10 cellular contexts compared by ENCODE assay signal in the genomic region with DNA sequence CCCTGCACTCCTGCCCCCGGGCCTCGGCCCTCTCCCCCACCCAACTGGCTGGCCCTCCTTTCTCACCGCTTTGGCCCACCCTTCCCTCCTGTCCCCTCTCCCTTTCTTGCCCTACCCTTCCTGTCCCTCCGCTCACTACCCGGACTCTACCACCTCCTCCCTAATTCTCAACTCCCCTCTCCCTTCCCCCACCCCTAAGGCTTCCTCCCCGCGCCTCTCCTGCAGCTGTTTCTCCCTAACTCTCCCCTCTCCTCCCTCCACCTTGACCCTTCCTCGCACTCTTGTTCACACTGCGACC. TPM values are rescaled to one million over a fixed set of nuclear protein-coding genes. Genes with fewer than 3 reads are reported as not detected.
A peak's percentile ranks its signal among the peaks of the same experiment; 100 is the strongest.
DNase-seq lines count a peak whose midpoint lies in the region; ATAC-seq and TF ChIP-seq lines count a peak whose summit lies in the region.
"Had no signal": no experiment of that assay in that cellular context is flagged by ENCODE, and none has a peak within 500 bp of the region (broad histone marks: within the 10 kb centered on the region; RNA-seq: fewer than 3 reads in every experiment).

No MANE protein-coding gene starts in this region.

- peak overlapping the region; percentile 48; the same call in 1 of the 2 replicates for H3K9ac ChIP-seq in MM.1S (ENCODE audit: low read length)

- POLR2A ChIA-PET in AG04450 (lab: Yijun Ruan, JAX) = interaction anchor here (0.6 kb wide), 1 partner anchor 1196 kb away, joined by 4 read pairs; no protein-coding TSS in a partner anchor

- WGBS in esophagus, 2 donors = 21 to 23% methylated on average over 9 of the region's 9 CpGs

- peaks cover 8% of the 10 kb centered on the region; the same call in 1 of the 2 replicates for H3K4me1 ChIP-seq in MM.1S (ENCODE audit: low read length)
- peaks cover 0 to 11% of the 10 kb centered on the region in 2 donors for H3K4me1 ChIP-seq in esophagus (ENCODE audit: control insufficient read depth in 2 of 2, insufficient read depth in 2 of 2, low read length in 1 of 2)

- H3K36me3 Mint-ChIP-seq in naive B cell = peaks cover 0 to under 1% of the 10 kb centered on the region in 2 donors

- H3K79me2 ChIP-seq in MM.1S (ENCODE audit: low read length) = no peaks in the 10 kb centered on the region

- no peak for TF ChIP-seq CTCF in AG04450 (IDR thresholded peaks at IDR 0.05; ENCODE audit: low read depth, low read length)
- TF ChIP-seq CTCF in MM.1S (IDR thresholded peaks at IDR 0.05; ENCODE audit: low read length) = no peak

- no peaks in the 10 kb centered on the region for H3F3A ChIP-seq in MM.1S (ENCODE audit: insufficient read depth, low read length)

- no peaks in the 10 kb centered on the region for H3K36me3 ChIP-seq in MM.1S (replicated peaks; ENCODE audit: insufficient read depth, low read length)
- peaks cover 0 to 1% of the 10 kb centered on the region in 2 donors for H3K36me3 ChIP-seq in esophagus (ENCODE audit: control insufficient read depth in 2 of 2, insufficient read depth in 2 of 2, low read length in 1 of 2)

- H3K27me3 ChIP-seq in AG04450 (ENCODE audit: control insufficient read depth, insufficient read depth, low read length) (peaks cover 8% of the 10 kb centered on the region), MM.1S (replicated peaks; ENCODE audit: insufficient read depth, low read length) (0 out of 2 replicates have a peak, but pooled peaks cover 6% of the 10 kb centered on the region), esophagus (ENCODE audit: control insufficient read depth in 1 of 2, insufficient read depth in 2 of 2, low read length in 2 of 2) (no peaks in the 10 kb centered on the region)

- H4K20me1 ChIP-seq in MM.1S (ENCODE audit: insufficient read depth, low read length) = no peaks in the 10 kb centered on the region

- no peaks in the 10 kb centered on the region for H3K27me3 Mint-ChIP-seq in naive B cell

- no peaks in the 10 kb centered on the region for H3K9me3 Mint-ChIP-seq in naive B cell

- H3K4me1 Mint-ChIP-seq in naive B cell = peaks cover 47 to 73% (median 55%) of the 10 kb centered on the region in 3 donors

- H3K27ac ChIP-seq in AG04450 (ENCODE audit: low read depth, low read length) (peak overlapping the region; percentile 57), MM.1S (ENCODE audit: low read length) (no peak overlapping the region), esophagus (ENCODE audit: low read depth in 2 of 2, low read length in 1 of 2) (peak overlapping the region; percentile 62 to 82)

- H2AFZ ChIP-seq in MM.1S (ENCODE audit: low read length) = peak overlapping the region; percentile 79

- H3K4me2 ChIP-seq in MM.1S (ENCODE audit: low read depth, low read length) = peak overlapping the region; percentile 94

- ATAC-seq in naive B cell (ENCODE audit: low read depth in 2 of 2) (peak; percentile 3 to 4), HG03159 (IDR thresholded peaks at IDR 0.05; ENCODE audit: unreplicated experiment) (no peak)

- H3K9me3 ChIP-seq in AG04450 (ENCODE audit: control insufficient read depth, insufficient read depth, low read length) (no peaks in the 10 kb centered on the region), MM.1S (replicated peaks; ENCODE audit: insufficient read depth, low read length) (no peaks in the 10 kb centered on the region), esophagus (ENCODE audit: control insufficient read depth in 2 of 2, insufficient read depth in 1 of 2, low read depth in 1 of 2, low read length in 1 of 2) (no peaks in the 10 kb centered on the region)

- CTCF ChIA-PET in AG04450 (lab: Charles Lee) = no interaction called here

- DNase-seq in AG04450 (ENCODE audit: low read depth, low spot score) (no peak), MM.1S (no peak), naive B cell (no peak), NCI-H748 treated with DMSO at 0.1 percent for 48 hours (lab: John Stamatoyannopoulos, UW) (no peak), NCI-H1105 (lab: John Stamatoyannopoulos, UW) (no peak)
- DNase-seq in effector CD4-positive, alpha-beta T cell = no peak
- DNase-seq: activated CD4-positive, alpha-beta T cell treated with anti-CD3 and anti-CD28 coated beads for 1 hour; DND-41 had no signal

- H3K4me3 Mint-ChIP-seq in naive B cell = peak overlapping the region; percentile 88 to 97 (median 94)

- no peaks in the 10 kb centered on the region for H3K9me2 ChIP-seq in MM.1S (replicated peaks; ENCODE audit: insufficient read depth, low read length)

- peak overlapping the region; percentile 96 to 99 (median 97) for H3K27ac Mint-ChIP-seq in naive B cell

- H3K4me3 ChIP-seq in AG04450 (ENCODE audit: low read depth, low read length) (peak overlapping the region; percentile 55), MM.1S (ENCODE audit: low read length) (peak overlapping the region; percentile 55), esophagus (ENCODE audit: low read depth in 1 of 2, low read length in 2 of 2) (peak overlapping the region; percentile 43 to 49)

RNA-seq across cellular contexts. Expression of gene SLC15A3, which starts 0.4 kb away (rescaled TPM):
- 4.8 and 9.1 TPM in 2 replicates for polyA plus RNA-seq in AG04450 (2011; rRNA removed)
- polyA minus RNA-seq in AG04450 (2011; rRNA and poly(A)+ RNA removed) = 16.3 and 19.4 TPM in 2 replicates
- 1 to 10 TPM; 6.5 to 9.7 TPM for polyA plus RNA-seq in esophagus
- polyA plus RNA-seq in naive B cell (ENCODE audit: low read depth in 6 of 6) = 10 to 100 TPM in 5 of 6 donors, 1 to 10 TPM in 1; 7.0 to 18.1 (median 15.9) TPM

RNA-seq across cellular contexts. Expression of gene CD6, which starts 19.9 kb away (rescaled TPM):
- polyA plus RNA-seq in AG04450 (2011; rRNA removed) (not detected in 2 replicates), esophagus (1 to 10 TPM; 1.3 to 1.4 TPM), naive B cell (ENCODE audit: low read depth in 6 of 6) (10 to 100 TPM in 4 of 6 donors, 1 to 10 TPM in 2; 6.4 to 25.2 (median 10.8) TPM)
- not detected in 2 replicates for polyA minus RNA-seq in AG04450 (2011; rRNA and poly(A)+ RNA removed)

RNA-seq across cellular contexts. Expression of gene TMEM132A, which starts 27.3 kb away (rescaled TPM):
- polyA plus RNA-seq in AG04450 (2011; rRNA removed) = 25.9 and 36.0 TPM in 2 replicates
- polyA minus RNA-seq in AG04450 (2011; rRNA and poly(A)+ RNA removed) = 18.9 and 24.2 TPM in 2 replicates
- polyA plus RNA-seq in esophagus = 10 to 100 TPM in 1 of 2 donors, 1 to 10 TPM in 1; 8.1 to 37.4 TPM
- 1 to 10 TPM in 1 of 6 donors, under 1 TPM in 3, not detected in 2; 0.23 to 1.2 (median 0.40) TPM for polyA plus RNA-seq in naive B cell (ENCODE audit: low read depth in 6 of 6)

RNA-seq across cellular contexts. Expression of gene TMEM109, which starts 37.6 kb away (rescaled TPM):
- polyA plus RNA-seq in AG04450 (2011; rRNA removed) = 36.2 and 44.5 TPM in 2 replicates
- polyA minus RNA-seq in AG04450 (2011; rRNA and poly(A)+ RNA removed) = 23.8 and 24.6 TPM in 2 replicates
- polyA plus RNA-seq in esophagus = 100 to 1,000 TPM in 1 of 2 donors, 10 to 100 TPM in 1; 68.4 to 112 TPM
- polyA plus RNA-seq in naive B cell (ENCODE audit: low read depth in 6 of 6) = 100 to 1,000 TPM; 286 to 521 (median 315) TPM

RNA-seq across cellular contexts. Expression of gene PRPF19, which starts 45.2 kb away (rescaled TPM):
- polyA plus RNA-seq in AG04450 (2011; rRNA removed) (25.1 and 33.6 TPM in 2 replicates), esophagus (10 to 100 TPM; 55.1 to 78.2 TPM), naive B cell (ENCODE audit: low read depth in 6 of 6) (10 to 100 TPM in 5 of 6 donors, 1 to 10 TPM in 1; 5.6 to 19.3 (median 15.6) TPM)
- 24.1 and 37.6 TPM in 2 replicates for polyA minus RNA-seq in AG04450 (2011; rRNA and poly(A)+ RNA removed)

Comparison
In these comparisons a context has a peak if more than half of its experiments do, and no peak if none do; other contexts are left out.
1. RNA of gene TMEM132A, which starts 27.3 kb away (polyA plus RNA-seq): 8.1 to 37.4 TPM in esophagus and 25.9 to 36.0 TPM in AG04450; 0.23 to 1.2 TPM in naive B cell; every median in the first group is over 4 times any median in the second.
2. Peak in every context shown above with its lines, with median percentiles within 50 percentile points of each other: H3K4me3 ChIP-seq.